13 cellular contexts compared by ENCODE assay signal in the genomic region with DNA sequence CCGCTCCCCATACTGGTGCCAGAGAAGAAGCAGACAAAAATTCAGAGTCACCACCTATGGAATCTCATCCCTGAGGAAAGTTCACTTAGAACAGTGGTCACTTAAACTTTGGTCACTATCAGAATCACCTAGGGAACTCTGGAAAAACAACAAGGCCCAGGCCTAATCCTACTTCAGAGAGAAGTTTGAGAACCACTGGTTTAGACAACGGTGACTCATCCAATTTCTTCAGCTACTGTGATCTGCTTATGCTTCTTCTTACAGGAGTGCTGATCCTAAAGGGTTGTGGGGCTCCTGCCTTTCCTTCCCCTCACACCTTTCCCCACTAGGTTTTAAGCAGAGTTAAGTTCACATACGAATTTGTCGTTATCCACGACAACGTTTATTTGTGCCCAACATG.
DNase-seq lines count a peak whose midpoint lies in the region; ATAC-seq and TF ChIP-seq lines count a peak whose summit lies in the region.
"Had no signal": no experiment of that assay in that cellular context is flagged by ENCODE, and none has a peak within 500 bp of the region (broad histone marks: within the 10 kb centered on the region; RNA-seq: fewer than 3 reads in every experiment).

No MANE protein-coding gene starts in this region.

- no peaks in the 10 kb centered on the region for H3K36me3 Mint-ChIP-seq in CD14-positive monocyte

- H3K4me3 ChIP-seq in colonic mucosa = no peak overlapping the region
- H3K4me3 ChIP-seq in mucosa of descending colon = no peak overlapping the region
- H3K4me3 ChIP-seq: gastrocnemius medialis, psoas muscle had no signal

- H3K4me3 Mint-ChIP-seq in CD14-positive monocyte = no peak overlapping the region

- peak overlapping the region; percentile 85 to 95 (median 92) for H3K27ac Mint-ChIP-seq in CD14-positive monocyte

- H3K9me3 ChIP-seq in colonic mucosa = no peaks in the 10 kb centered on the region
- H3K9me3 ChIP-seq in mucosa of descending colon = no peaks in the 10 kb centered on the region
- H3K9me3 ChIP-seq: gastrocnemius medialis, psoas muscle had no signal

- DNase-seq in CD14-positive monocyte (ENCODE audit: low spot score) (no peak), M059J (ENCODE audit: low read depth) (peak; percentile 62), colonic mucosa (no peak), mucosa of descending colon (no peak), T-helper 2 cell (no peak), activated T-cell treated with anti-CD3 and anti-CD28 coated beads for 4 hours (no peak), NCI-H2081 treated with DMSO at 0.1 percent for 48 hours (lab: John Stamatoyannopoulos, UW) (no peak)
- DNase-seq: activated CD4-positive, alpha-beta T cell treated with anti-CD3 and anti-CD28 coated beads for 1 hour; gastrocnemius medialis; MM.1S; psoas muscle; stimulated activated CD8-positive, alpha-beta memory T cell treated with anti-CD3 and anti-CD28 coated beads, Interleukin-4, amount 100 ng/mL, for 48 hours had no signal

- no peak for TF ChIP-seq CTCF in CD14-positive monocyte (IDR thresholded peaks at IDR 0.05)
- TF ChIP-seq CTCF in colonic mucosa (IDR thresholded peaks at IDR 0.05) = no peak
- no peak for TF ChIP-seq CTCF in mucosa of descending colon (IDR thresholded peaks at IDR 0.05)

- no peak overlapping the region for H3K9ac ChIP-seq in colonic mucosa (ENCODE audit: low read depth in 2 of 2, low read length in 2 of 2)

- H3K9me3 Mint-ChIP-seq in CD14-positive monocyte = peaks cover 0 to 3% (median 2%) of the 10 kb centered on the region in 7 donors

- peaks cover 34% of the 10 kb centered on the region for H3K4me1 Mint-ChIP-seq in CD14-positive monocyte

- peaks cover 0 to 2% (median 0%) of the 10 kb centered on the region in 3 donors for H3K27me3 Mint-ChIP-seq in CD14-positive monocyte (ENCODE audit: low read depth in 3 of 3)

- H3K36me3 ChIP-seq in colonic mucosa (no peaks in the 10 kb centered on the region), mucosa of descending colon (ENCODE audit: low read depth) (no peaks in the 10 kb centered on the region)
- H3K36me3 ChIP-seq: gastrocnemius medialis had no signal

- ATAC-seq in mucosa of descending colon (peak; percentile 48), HG02840 (IDR thresholded peaks at IDR 0.05; ENCODE audit: low FRiP score, unreplicated experiment) (no peak)
- ATAC-seq: gastrocnemius medialis, psoas muscle had no signal

- H3K27me3 ChIP-seq in colonic mucosa = no peaks in the 10 kb centered on the region
- H3K27me3 ChIP-seq: gastrocnemius medialis had no signal

- intact Hi-C loops in CD14-positive monocyte (cut with micrococcal nuclease) (loop anchor here in 1 of 2 donors (10.0 kb wide), 1 partner anchor 61 kb away; no protein-coding TSS in a partner anchor), colonic mucosa (cut with DNase I) (no loop called here), mucosa of descending colon (cut with DNase I, micrococcal nuclease) (no loop called here)

- peak overlapping the region; percentile 69 for H3K27ac ChIP-seq in colonic mucosa
- H3K27ac ChIP-seq: gastrocnemius medialis, psoas muscle had no signal

- H3K4me1 ChIP-seq in colonic mucosa = peaks cover 5% of the 10 kb centered on the region
- H3K4me1 ChIP-seq in mucosa of descending colon (ENCODE audit: low read depth) = peaks cover 7% of the 10 kb centered on the region
